Comparison of ENCODE assay signal across 10 cellular contexts in the genomic region with DNA sequence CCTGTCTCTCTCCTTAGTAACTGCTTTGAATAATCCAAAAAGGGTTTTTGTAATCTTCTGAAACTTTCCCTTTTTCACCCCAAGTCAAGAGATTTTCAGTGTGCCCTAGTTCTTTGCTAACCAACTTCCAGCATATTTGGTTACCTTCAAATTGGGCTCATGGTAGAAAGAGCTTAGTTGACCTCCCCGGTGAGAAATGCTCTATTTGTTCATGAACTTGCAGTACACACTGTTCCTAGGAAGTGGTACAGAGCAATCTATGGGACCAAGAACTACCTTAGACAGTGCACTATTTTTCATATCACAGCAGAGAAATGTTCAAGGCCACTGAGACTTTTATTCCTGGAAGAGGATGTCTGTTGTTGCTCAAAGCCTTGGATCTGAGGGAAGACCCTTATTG. TPM values are rescaled to one million over a fixed set of nuclear protein-coding genes. Genes with fewer than 3 reads are reported as not detected.
DNase-seq lines count a peak whose midpoint lies in the region; ATAC-seq and TF ChIP-seq lines count a peak whose summit lies in the region.
"Had no signal": no experiment of that assay in that cellular context is flagged by ENCODE, and none has a peak within 500 bp of the region (broad histone marks: within the 10 kb centered on the region; RNA-seq: fewer than 3 reads in every experiment).

No MANE protein-coding gene starts in this region.

- H3K27me3 ChIP-seq in left ventricle myocardium inferior (ENCODE audit: low read depth) (no peaks in the 10 kb centered on the region), adrenal gland (no peaks in the 10 kb centered on the region)
- H3K27me3 ChIP-seq: body of pancreas had no signal

- H3K27ac ChIP-seq in left ventricle myocardium inferior (replicated peaks) (peak overlapping the region; percentile 100), adrenal gland (peak overlapping the region in 3 of 5 donors; percentile 54 to 98 (median 75)), mesodermal cell (ENCODE audit: low read depth, low read length, severe bottlenecking) (peak overlapping the region; percentile 86), caudate nucleus (ENCODE audit: low read depth, low read length) (no peak overlapping the region)

- H3K36me3 ChIP-seq in left ventricle myocardium inferior (peaks cover 42% of the 10 kb centered on the region), adrenal gland (replicated peaks in 1 of 2) (peaks cover 0 to 36% of the 10 kb centered on the region in 2 donors), mesodermal cell (ENCODE audit: control insufficient read depth, insufficient read depth, low read length) (peaks cover 61% of the 10 kb centered on the region)

- DNase-seq in left ventricle myocardium inferior, result no peak
- DNase-seq in Right ventricle myocardium inferior (ENCODE audit: missing footprints), result no peak
- DNase-seq in adrenal gland, result no peak
- no peak for DNase-seq in NCI-H1694 treated with DMSO at 0.1 percent for 48 hours (lab: John Stamatoyannopoulos, UW)
- DNase-seq in caudate nucleus (lab: John Stamatoyannopoulos, UW), result no peak
- DNase-seq in middle frontal gyrus (ENCODE audit: extremely low spot score, low spot score), result no peak
- no peak for DNase-seq in A172 (ENCODE audit: low spot score)

- intact Hi-C loops in left ventricle myocardium inferior (cut with micrococcal nuclease) (no loop called here), Right ventricle myocardium inferior (cut with DNase I) (no loop called here), adrenal gland (cut with DNase I) (no loop called here)

- no peaks in the 10 kb centered on the region for H3K9me3 ChIP-seq in left ventricle myocardium inferior (replicated peaks)
- no peaks in the 10 kb centered on the region for H3K9me3 ChIP-seq in adrenal gland (replicated peaks in 1 of 3)
- no peaks in the 10 kb centered on the region for H3K9me3 ChIP-seq in mesodermal cell (ENCODE audit: control insufficient read depth, low read length)
- H3K9me3 ChIP-seq: body of pancreas had no signal

- peaks cover 24% of the 10 kb centered on the region for H3K4me1 ChIP-seq in left ventricle myocardium inferior
- H3K4me1 ChIP-seq in adrenal gland (replicated peaks in 1 of 2), result peaks cover 13 to 24% of the 10 kb centered on the region in 2 donors
- H3K4me1 ChIP-seq in mesodermal cell (ENCODE audit: control insufficient read depth, insufficient read depth, low read length, poor library complexity, severe bottlenecking), result peaks cover 21% of the 10 kb centered on the region

- WGBS in adrenal gland, 4 donors, result 38 to 70% (median 41%) methylated on average over 1 of the region's 1 CpG
- 100% methylated on average over 1 of the region's 1 CpG; no CpG with 5 or more reads in 1 of the 2 experiments for WGBS in mesodermal cell (ENCODE audit: insufficient coverage in 2 of 2), 2 experiments

- no peak overlapping the region for H3K4me3 ChIP-seq in left ventricle myocardium inferior
- peak overlapping the region in 1 of 4 donors; percentile 63 for H3K4me3 ChIP-seq in adrenal gland
- peak overlapping the region; percentile 72 for H3K4me3 ChIP-seq in mesodermal cell (ENCODE audit: extremely low read depth, insufficient read depth, low read length, poor library complexity, severe bottlenecking)

- no peak for TF ChIP-seq POLR2A in adrenal gland (IDR thresholded peaks at IDR 0.05)

- no peak for ATAC-seq in Right ventricle myocardium inferior
- ATAC-seq: body of pancreas, left colon had no signal

- TF ChIP-seq CTCF in left ventricle myocardium inferior (IDR thresholded peaks at IDR 0.05; ENCODE audit: borderline replicate concordance) (no peak), adrenal gland (IDR thresholded peaks at IDR 0.05) (no peak)

RNA-seq across cellular contexts. Expression of a gene that starts 1.7 kb away (rescaled TPM):
- total RNA-seq in left ventricle myocardium inferior (73.6 TPM), Right ventricle myocardium inferior (62.0 TPM), adrenal gland (100 to 1,000 TPM in 5 of 8 donors, 10 to 100 TPM in 3; 60.0 to 162 (median 119) TPM)
- 100 to 1,000 TPM in 1 of 3 donors, 10 to 100 TPM in 2; 30.6 to 109 (median 32.5) TPM for polyA plus RNA-seq in adrenal gland
- 70.2 TPM for polyA plus RNA-seq in mesodermal cell (2013, experiment 1 of 2)
- polyA plus RNA-seq in mesodermal cell (2013, experiment 2 of 2), result 59.6 TPM
- 87.3 and 104 TPM in 2 replicates for total RNA-seq in A172 (2014; rRNA removed; shearing (Covaris generic))

RNA-seq across cellular contexts. Expression of a gene that starts 2.5 kb away (rescaled TPM):
- 0.55 TPM for total RNA-seq in left ventricle myocardium inferior
- 1.2 TPM for total RNA-seq in Right ventricle myocardium inferior
- total RNA-seq in adrenal gland, result 1 to 10 TPM in 7 of 8 donors, not detected in 1; 2.6 to 4.3 (median 3.3) TPM
- polyA plus RNA-seq in adrenal gland, result 1 to 10 TPM; 3.5 to 5.5 (median 5.3) TPM
- 53.9 TPM for polyA plus RNA-seq in mesodermal cell (2013, experiment 1 of 2)
- polyA plus RNA-seq in mesodermal cell (2013, experiment 2 of 2), result 56.1 TPM
- 30.8 and 52.8 TPM in 2 replicates for total RNA-seq in A172 (2014; rRNA removed; shearing (Covaris generic))

RNA-seq across cellular contexts. Expression of a gene that starts 12.9 kb away (rescaled TPM):
- total RNA-seq in left ventricle myocardium inferior (7.5 TPM), Right ventricle myocardium inferior (4.0 TPM), adrenal gland (1 to 10 TPM in 5 of 8 donors, under 1 TPM in 2, not detected in 1; 0.70 to 2.6 (median 1.7) TPM)
- polyA plus RNA-seq in adrenal gland, result 10 to 100 TPM in 2 of 3 donors, 1 to 10 TPM in 1; 1.0 to 22.4 (median 11.6) TPM
- polyA plus RNA-seq in mesodermal cell (2013, experiment 1 of 2), result 11.8 TPM
- polyA plus RNA-seq in mesodermal cell (2013, experiment 2 of 2), result 10.8 TPM
- 0.19 and 5.1 TPM in 2 replicates for total RNA-seq in A172 (2014; rRNA removed; shearing (Covaris generic))

RNA-seq across cellular contexts. Expression of a gene that starts 13.7 kb away (rescaled TPM):
- total RNA-seq in left ventricle myocardium inferior (753 TPM), Right ventricle myocardium inferior (832 TPM), adrenal gland (100 to 1,000 TPM; 555 to 929 (median 783) TPM)
- 1,000 to 10,000 TPM in 1 of 3 donors, 100 to 1,000 TPM in 2; 241 to 2,322 (median 444) TPM for polyA plus RNA-seq in adrenal gland
- polyA plus RNA-seq in mesodermal cell (2013, experiment 1 of 2), result 697 TPM
- polyA plus RNA-seq in mesodermal cell (2013, experiment 2 of 2), result 590 TPM
- total RNA-seq in A172 (2014; rRNA removed; shearing (Covaris generic)), result 675 and 790 TPM in 2 replicates

RNA-seq across cellular contexts. Expression of a gene that starts 19.5 kb away (rescaled TPM):
- total RNA-seq in left ventricle myocardium inferior (3.2 TPM), Right ventricle myocardium inferior (3.0 TPM), adrenal gland (10 to 100 TPM in 7 of 8 donors, 1 to 10 TPM in 1; 3.3 to 24.5 (median 14.9) TPM)
- polyA plus RNA-seq in adrenal gland, result 10 to 100 TPM in 2 of 3 donors, 1 to 10 TPM in 1; 2.5 to 19.5 (median 19.5) TPM
- 7.3 TPM for polyA plus RNA-seq in mesodermal cell (2013, experiment 1 of 2)
- 5.5 TPM for polyA plus RNA-seq in mesodermal cell (2013, experiment 2 of 2)
- 7.9 and 10.2 TPM in 2 replicates for total RNA-seq in A172 (2014; rRNA removed; shearing (Covaris generic))
